ENCODE assay signal across 1 cellular context in genomic region chr12:104136577-104136976, GRCh38.
TF ChIP-seq lines count a peak whose summit lies in the region.

No MANE protein-coding gene starts in this region.

TF ChIP-seq in GM23338, 12 proteins besides CTCF, POLR2A, EP300 and RAD21 (continued from another document):
- TF ChIP-seq REST (IDR thresholded peaks at IDR 0.05; ENCODE audit: unreplicated experiment), result no peak
- TF ChIP-seq JUNB (IDR thresholded peaks at IDR 0.05; ENCODE audit: unreplicated experiment), result no peak
- TF ChIP-seq EZH2phosphoT487 (IDR thresholded peaks at IDR 0.05; ENCODE audit: unreplicated experiment), result no peak
